22 cellular contexts compared by ENCODE assay signal in genomic region chr10:101803511-101803910, GRCh38. TPM values are rescaled to one million over a fixed set of nuclear protein-coding genes. Genes with fewer than 3 reads are reported as not detected.
A peak's percentile ranks its signal among the peaks of the same experiment; 100 is the strongest.
DNase-seq lines count a peak whose midpoint lies in the region; TF ChIP-seq lines count a peak whose summit lies in the region.
"Had no signal": no experiment of that assay in that cellular context is flagged by ENCODE, and none has a peak within 500 bp of the region (broad histone marks: within the 10 kb centered on the region; RNA-seq: fewer than 3 reads in every experiment).

No MANE protein-coding gene starts in this region.

- H3K27ac Mint-ChIP-seq in activated naive CD4-positive, alpha-beta T cell treated with anti-CD3 and anti-CD28 coated beads, Interleukin-2, amount 50 U/mL, for 24 hours = peak overlapping the region; percentile 68
- H3K27ac Mint-ChIP-seq in HFFc6 (0 out of 2 replicates have a peak overlapping the region, but pooled peaks have one; percentile 20), endothelial cell (ENCODE audit: unreplicated experiment) (no peak overlapping the region)
- H3K27ac Mint-ChIP-seq: GM23338, H9, T-cell had no signal

- DNase-seq in activated naive CD4-positive, alpha-beta T cell treated with Interleukin-2 at 50 U/mL for 16 hours = no peak
- DNase-seq in HFFc6 (no peak), endothelial cell (ENCODE audit: low spot score) (no peak), NCI-H82 treated with DMSO at 0.1 percent for 48 hours (lab: John Stamatoyannopoulos, UW; ENCODE audit: unreplicated experiment) (no peak), HuH-7 (ENCODE audit: low spot score) (no peak), GM13977 (ENCODE audit: low spot score) (no peak)
- DNase-seq: Caco-2; CD4-positive, alpha-beta memory T cell; H9; Karpas-422; NCI-H1092; NCI-H146; NCI-H1930; NCI-H2107; NCI-H446 treated with DMSO at 0.1 percent for 48 hours; NCI-H526 treated with DMSO at 0.1 percent for 48 hours; SHP77; T-cell had no signal

- in situ Hi-C loops in GM13977 (cut with MboI; ENCODE audit: low pct_unique_long_range_greater_than_20kb, low sequenced_read_pairs, unreplicated experiment) = no loop called here

- peaks cover 28% of the 10 kb centered on the region for H3K36me3 Mint-ChIP-seq in activated naive CD4-positive, alpha-beta T cell treated with anti-CD3 and anti-CD28 coated beads, Interleukin-2, amount 50 U/mL, for 24 hours
- peaks cover 45% of the 10 kb centered on the region for H3K36me3 Mint-ChIP-seq in HFFc6 (ENCODE audit: low read depth)
- peaks cover 36% of the 10 kb centered on the region for H3K36me3 Mint-ChIP-seq in endothelial cell (ENCODE audit: low read depth, unreplicated experiment)

- peaks cover 41% of the 10 kb centered on the region for H3K4me1 Mint-ChIP-seq in activated naive CD4-positive, alpha-beta T cell treated with anti-CD3 and anti-CD28 coated beads, Interleukin-2, amount 50 U/mL, for 24 hours
- peaks cover 18% of the 10 kb centered on the region for H3K4me1 Mint-ChIP-seq in HFFc6 (ENCODE audit: low read depth)
- H3K4me1 Mint-ChIP-seq in endothelial cell (ENCODE audit: unreplicated experiment) = no peaks in the 10 kb centered on the region
- H3K4me1 Mint-ChIP-seq: GM23338, H9 had no signal

- TF ChIP-seq CTCF in HFFc6 (IDR thresholded peaks at IDR 0.05) (no peak), endothelial cell (IDR thresholded peaks at IDR 0.05; ENCODE audit: unreplicated experiment) (no peak), GM13977 (IDR thresholded peaks at IDR 0.05; ENCODE audit: extremely low read depth, insufficient read depth, missing control alignments) (no peak)

- no peaks in the 10 kb centered on the region for H3K27me3 Mint-ChIP-seq in activated naive CD4-positive, alpha-beta T cell treated with anti-CD3 and anti-CD28 coated beads, Interleukin-2, amount 50 U/mL, for 24 hours
- peaks cover 2% of the 10 kb centered on the region for H3K27me3 Mint-ChIP-seq in HFFc6 (ENCODE audit: insufficient read depth)
- no peaks in the 10 kb centered on the region for H3K27me3 Mint-ChIP-seq in endothelial cell (ENCODE audit: unreplicated experiment)
- H3K27me3 Mint-ChIP-seq: CD4-positive, alpha-beta memory T cell; T-cell had no signal

- no peaks in the 10 kb centered on the region for H3K9me3 Mint-ChIP-seq in activated naive CD4-positive, alpha-beta T cell treated with anti-CD3 and anti-CD28 coated beads, Interleukin-2, amount 50 U/mL, for 24 hours
- H3K9me3 Mint-ChIP-seq in HFFc6 (no peaks in the 10 kb centered on the region), endothelial cell (ENCODE audit: unreplicated experiment) (no peaks in the 10 kb centered on the region)
- H3K9me3 Mint-ChIP-seq: CD4-positive, alpha-beta memory T cell; GM23338; H9; T-cell had no signal

- no peak overlapping the region for H3K4me3 Mint-ChIP-seq in activated naive CD4-positive, alpha-beta T cell treated with anti-CD3 and anti-CD28 coated beads, Interleukin-2, amount 50 U/mL, for 24 hours
- H3K4me3 Mint-ChIP-seq in HFFc6 (no peak overlapping the region), endothelial cell (ENCODE audit: unreplicated experiment) (peak overlapping the region; percentile 1)
- H3K4me3 Mint-ChIP-seq: GM23338, H9, T-cell had no signal

RNA-seq across cellular contexts. Expression of gene OGA, which starts 14.7 kb away (rescaled TPM):
- total RNA-seq in HFFc6 (2021; fragmentation: NEBNext Ultra II Directional; extraction: Animal tissue kit (Norgen Biotek cat#: 25700)) = 10 to 100 TPM; 56.2 to 61.6 (median 59.1) TPM
- total RNA-seq in endothelial cell (ENCODE audit: unreplicated experiment) = 115 TPM

RNA-seq across cellular contexts. Expression of gene NPM3, which starts 20.3 kb away (rescaled TPM):
- 10 to 100 TPM; 51.8 to 64.6 (median 54.8) TPM for total RNA-seq in HFFc6 (2021; fragmentation: NEBNext Ultra II Directional; extraction: Animal tissue kit (Norgen Biotek cat#: 25700))
- 54.7 TPM for total RNA-seq in endothelial cell (ENCODE audit: unreplicated experiment)

RNA-seq across cellular contexts. Expression of gene FGF8, which starts 27.6 kb away (rescaled TPM):
- not detected for total RNA-seq in HFFc6 (2021; fragmentation: NEBNext Ultra II Directional; extraction: Animal tissue kit (Norgen Biotek cat#: 25700))
- total RNA-seq in endothelial cell (ENCODE audit: unreplicated experiment) = 1.1 TPM
- total RNA-seq: A172; CD4-positive, alpha-beta memory T cell; SK-MEL-5; T-cell had no signal

RNA-seq across cellular contexts. Expression of gene KCNIP2, which starts 40.1 kb away (rescaled TPM):
- 1 to 10 TPM in 1 of 6 experiments, under 1 TPM in 5; 0.31 to 1.3 (median 0.50) TPM for total RNA-seq in HFFc6 (2021; fragmentation: NEBNext Ultra II Directional; extraction: Animal tissue kit (Norgen Biotek cat#: 25700))
- 7.7 TPM for total RNA-seq in endothelial cell (ENCODE audit: unreplicated experiment)
